24 cellular contexts compared by ENCODE assay signal in the genomic region with DNA sequence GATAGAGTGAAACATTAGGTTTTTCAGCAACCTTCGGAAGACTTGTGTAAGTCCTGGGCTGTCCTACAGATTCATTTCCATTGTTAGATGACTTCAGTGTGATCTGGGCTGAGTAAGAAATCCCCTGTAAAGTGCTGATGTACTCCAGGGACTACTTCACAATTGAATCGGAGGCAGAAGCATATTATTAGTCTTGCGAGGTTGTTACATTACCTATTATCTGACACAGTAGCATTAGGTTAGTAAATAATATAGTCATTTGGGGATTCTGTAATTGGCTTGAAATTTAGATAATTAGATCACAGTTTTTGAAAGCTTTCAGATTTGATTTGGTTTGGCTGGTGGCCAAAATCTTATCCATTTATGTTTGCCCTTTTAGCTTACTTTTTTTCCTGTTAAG.
"Had no signal": no experiment of that assay in that cellular context is flagged by ENCODE, and none has a peak within 500 bp of the region (broad histone marks: within the 10 kb centered on the region; RNA-seq: fewer than 3 reads in every experiment).

No MANE protein-coding gene starts in this region.

- H3K27ac Mint-ChIP-seq: endodermal cell, immature natural killer cell, memory B cell, mesothelial cell of epicardium, natural killer cell had no signal

- DNase-seq: effector CD4-positive, alpha-beta T cell; endodermal cell; erythroblast; foreskin keratinocyte; immature natural killer cell; left ventricle myocardium inferior; lower lobe of right lung; natural killer cell; nucleus accumbens; ovary; sigmoid colon; stimulated activated CD4-positive, alpha-beta T cell treated with anti-CD3 and anti-CD28 coated beads, Interleukin-2, amount 100 ng/mL, for 24 hours; stimulated activated naive CD4-positive, alpha-beta T cell; stomach; substantia nigra; transverse colon had no signal

- H3K4me1 Mint-ChIP-seq: immature natural killer cell, natural killer cell, neural crest cell had no signal

- H3K9me3 ChIP-seq: left ventricle myocardium inferior, lower lobe of right lung, ovary, right atrium auricular region, sigmoid colon, stomach, thoracic aorta, transverse colon had no signal

- H3K36me3 Mint-ChIP-seq: memory B cell, mesothelial cell of epicardium, natural killer cell had no signal

- H3K9me3 Mint-ChIP-seq: endodermal cell, immature natural killer cell, memory B cell, mesothelial cell of epicardium, natural killer cell, neural crest cell had no signal

- H3K4me3 Mint-ChIP-seq: endodermal cell, immature natural killer cell, memory B cell, mesothelial cell of epicardium, natural killer cell, neural crest cell had no signal

- FAIRE-seq: endothelial cell of umbilical vein, keratinocyte had no signal

- H3K4me1 ChIP-seq: foreskin keratinocyte, left ventricle myocardium inferior, lower lobe of right lung, right atrium auricular region, sigmoid colon, stomach had no signal

- ATAC-seq: foreskin keratinocyte, lower lobe of right lung, natural killer cell had no signal

- H3K36me3 ChIP-seq: left ventricle myocardium inferior, lower lobe of right lung, ovary, right atrium auricular region, sigmoid colon, stomach, thoracic aorta, transverse colon had no signal

- H3K27me3 ChIP-seq: ovary had no signal

- H3K27ac ChIP-seq: foreskin keratinocyte, left ventricle myocardium inferior, lower lobe of right lung, ovary, right atrium auricular region, sigmoid colon, skin epidermis, stomach, thoracic aorta, transverse colon had no signal

- H3K4me3 ChIP-seq: left ventricle myocardium inferior, lower lobe of right lung, ovary, right atrium auricular region, sigmoid colon, skin epidermis, stomach, thoracic aorta, transverse colon had no signal
